In the genomic region with DNA sequence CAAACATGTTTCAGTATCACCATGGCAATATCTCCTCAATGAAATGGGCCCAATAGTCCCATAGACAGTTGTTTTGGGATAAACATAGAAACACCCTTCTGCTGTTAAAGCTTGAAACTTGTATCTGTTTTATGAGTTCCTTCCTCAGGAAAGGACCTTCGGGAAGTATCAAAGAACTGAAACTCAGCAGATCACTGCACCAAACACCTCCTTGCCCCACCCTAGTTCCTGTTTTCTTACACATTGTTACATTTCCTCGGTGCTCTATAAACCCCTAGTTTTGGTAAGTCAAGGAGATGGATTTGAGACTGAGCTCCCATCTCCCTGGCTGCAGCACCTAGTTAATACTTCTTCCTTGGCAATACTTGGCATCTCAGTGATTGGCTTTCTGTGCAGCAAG, we compare ENCODE assay signal across 27 cellular contexts.
DNase-seq lines count a peak whose midpoint lies in the region; ATAC-seq and TF ChIP-seq lines count a peak whose summit lies in the region.
"Had no signal": no experiment of that assay in that cellular context is flagged by ENCODE, and none has a peak within 500 bp of the region (broad histone marks: within the 10 kb centered on the region; RNA-seq: fewer than 3 reads in every experiment).

No MANE protein-coding gene starts in this region.

- POLR2A ChIA-PET in activated CD4-positive, alpha-beta T cell treated with anti-CD3 and anti-CD28 coated beads, Interleukin-2, amount 10 ng/mL, durations not matched to agents 7 days and 5 days (lab: Charles Lee): no interaction called here
- POLR2A ChIA-PET in OCI-LY7 (lab: Charles Lee): interaction anchor here (0.6 kb wide), 1 partner anchor 225 kb away, joined by 4 read pairs; no protein-coding TSS in a partner anchor

- peaks cover 2% of the 10 kb centered on the region for H3K36me3 Mint-ChIP-seq in activated CD4-positive, alpha-beta T cell treated with anti-CD3 and anti-CD28 coated beads, Interleukin-2, amount 10 ng/mL, durations not matched to agents 7 days and 5 days (ENCODE audit: low read depth)
- peaks cover 0 to 37% of the 10 kb centered on the region in 2 donors for H3K36me3 Mint-ChIP-seq in naive B cell
- H3K36me3 Mint-ChIP-seq: natural killer cell treated with Interleukin-12 subunit alpha and Interleukin-12 subunit beta and Interleukin-15 and Interleukin-18, amount 100 ng/mL, for 72 hours had no signal

- no peak overlapping the region for H3K4me3 Mint-ChIP-seq in activated CD4-positive, alpha-beta T cell treated with anti-CD3 and anti-CD28 coated beads, Interleukin-2, amount 10 ng/mL, durations not matched to agents 7 days and 5 days
- peak overlapping the region; percentile 4 to 87 (median 66) for H3K4me3 Mint-ChIP-seq in naive B cell
- H3K4me3 Mint-ChIP-seq: activated T-cell treated with anti-CD3 and anti-CD28 coated beads, Interleukin-2, amount 50 U/mL, for 4 hours; natural killer cell treated with Interleukin-12 subunit alpha and Interleukin-12 subunit beta and Interleukin-15 and Interleukin-18, amount 100 ng/mL, for 72 hours had no signal

- H3F3A ChIP-seq in Loucy (ENCODE audit: low read depth): no peaks in the 10 kb centered on the region

- H3K27me3 Mint-ChIP-seq in activated CD4-positive, alpha-beta T cell treated with anti-CD3 and anti-CD28 coated beads, Interleukin-2, amount 10 ng/mL, durations not matched to agents 7 days and 5 days: peaks cover 4% of the 10 kb centered on the region
- peaks cover 9 to 16% (median 15%) of the 10 kb centered on the region in 3 donors for H3K27me3 Mint-ChIP-seq in naive B cell

- H2AFZ ChIP-seq in Loucy (ENCODE audit: low read length): peak overlapping the region; percentile 14; the same call in 1 of the 2 replicates
- 0 out of 2 replicates have a peak overlapping the region, but pooled peaks have one; percentile 41 for H2AFZ ChIP-seq in OCI-LY7 (ENCODE audit: low read length)
- H2AFZ ChIP-seq: PC-9 had no signal

- peaks cover 28% of the 10 kb centered on the region for H3K4me1 Mint-ChIP-seq in activated CD4-positive, alpha-beta T cell treated with anti-CD3 and anti-CD28 coated beads, Interleukin-2, amount 10 ng/mL, durations not matched to agents 7 days and 5 days
- peaks cover 32 to 43% (median 36%) of the 10 kb centered on the region in 3 donors for H3K4me1 Mint-ChIP-seq in naive B cell

- H3K9me3 ChIP-seq in Loucy (ENCODE audit: insufficient read depth, low read depth, low read length): peaks cover 3% of the 10 kb centered on the region; the same call in 1 of the 2 replicates
- H3K9me3 ChIP-seq in OCI-LY7 (ENCODE audit: low read length): peaks cover 5% of the 10 kb centered on the region; the same call in 1 of the 2 replicates
- H3K9me3 ChIP-seq: BE2C had no signal

- no peaks in the 10 kb centered on the region for H3K9me2 ChIP-seq in Loucy (replicated peaks; ENCODE audit: low read depth, low read length)
- H3K9me2 ChIP-seq in OCI-LY7 (ENCODE audit: insufficient read depth, low read length): no peaks in the 10 kb centered on the region

- intact Hi-C loops in OCI-LY7 (cut with micrococcal nuclease; ENCODE audit: unreplicated experiment) (no loop called here), cardiac septum (cut with DNase I) (no loop called here)

- peak; percentile 83 for ATAC-seq in naive B cell (ENCODE audit: low read depth in 2 of 2)
- ATAC-seq in stimulated activated naive CD8-positive, alpha-beta T cell treated with anti-CD3 and anti-CD28 coated beads, Interleukin-15, Interleukin-2, amounts not matched to agents 100 U/mL and 50 U/mL, for 24 hours: no peak
- ATAC-seq: A549; activated T-cell treated with anti-CD3 and anti-CD28 coated beads, Interleukin-2, amount 50 U/mL, for 4 hours; natural killer cell treated with Interleukin-12 subunit alpha and Interleukin-12 subunit beta and Interleukin-15 and Interleukin-18, amount 100 ng/mL, for 72 hours; Right ventricle myocardium inferior had no signal

- no peak overlapping the region for H3K4me3 ChIP-seq in Loucy (ENCODE audit: low read length, poor library complexity, severe bottlenecking)
- H3K4me3 ChIP-seq in OCI-LY7 (ENCODE audit: low read depth, low read length, poor library complexity, severe bottlenecking): no peak overlapping the region
- H3K4me3 ChIP-seq: A549, PC-9, transverse colon had no signal

- peaks cover 14% of the 10 kb centered on the region for H3K9me3 Mint-ChIP-seq in activated CD4-positive, alpha-beta T cell treated with anti-CD3 and anti-CD28 coated beads, Interleukin-2, amount 10 ng/mL, durations not matched to agents 7 days and 5 days
- peaks cover 5 to 37% (median 21%) of the 10 kb centered on the region in 7 donors for H3K9me3 Mint-ChIP-seq in naive B cell
- H3K9me3 Mint-ChIP-seq: natural killer cell treated with Interleukin-12 subunit alpha and Interleukin-12 subunit beta and Interleukin-15 and Interleukin-18, amount 100 ng/mL, for 72 hours had no signal

- CTCF ChIA-PET in activated CD4-positive, alpha-beta T cell treated with anti-CD3 and anti-CD28 coated beads, Interleukin-2, amount 10 ng/mL, durations not matched to agents 7 days and 5 days (lab: Charles Lee): interaction anchor here (1.6 kb wide), 1 partner anchor 155 kb away, joined by 10 read pairs; no protein-coding TSS in a partner anchor
- CTCF ChIA-PET in OCI-LY7 (lab: Charles Lee; ENCODE audit: unreplicated experiment): no interaction called here

- TF ChIP-seq CTCF in Loucy (conservative IDR thresholded peaks at IDR 0.05; ENCODE audit: low read length) (no peak), OCI-LY7 (conservative IDR thresholded peaks at IDR 0.05; ENCODE audit: low read length) (no peak)

- DNase-seq in activated CD4-positive, alpha-beta T cell treated with anti-CD3 and anti-CD28 coated beads, Interleukin-2, amount 10 ng/mL, durations not matched to agents 7 days and 5 days: no peak
- DNase-seq in activated CD4-positive, alpha-beta T cell treated with anti-CD3 and anti-CD28 coated beads for 48 hours: no peak
- DNase-seq in OCI-LY7 (ENCODE audit: low spot score): peak; percentile 29
- DNase-seq in naive B cell: peak; percentile 44
- DNase-seq in cardiac septum (ENCODE audit: low spot score): no peak
- no peak for DNase-seq in epidermal melanocyte (ENCODE audit: insufficient read length, low spot score)
- DNase-seq in stimulated activated naive CD8-positive, alpha-beta T cell treated with anti-CD3 and anti-CD28 coated beads, Interleukin-15, Interleukin-2, amounts not matched to agents 100 U/mL and 50 U/mL, for 24 hours: no peak
- DNase-seq: activated naive CD4-positive, alpha-beta T cell; activated T-cell treated with anti-CD3 and anti-CD28 coated beads, Interleukin-2, amount 50 U/mL, for 4 hours; BE2C; Calu3; DMS79 treated with DMSO at 0.1 percent for 48 hours; effector CD8-positive, alpha-beta T cell; erythroblast; GF-D8; kidney; NCI-H1436; NCI-H2081 treated with DMSO at 0.1 percent for 48 hours; NCI-H446; NCI-H82; PC-9; SW 1271; transverse colon had no signal

- H3K79me2 ChIP-seq in Loucy (ENCODE audit: insufficient read depth, low read length) (no peaks in the 10 kb centered on the region), OCI-LY7 (ENCODE audit: insufficient read depth, low read depth, low read length) (no peaks in the 10 kb centered on the region)

- H3K27ac Mint-ChIP-seq in activated CD4-positive, alpha-beta T cell treated with anti-CD3 and anti-CD28 coated beads, Interleukin-2, amount 10 ng/mL, durations not matched to agents 7 days and 5 days: peak overlapping the region; percentile 31
- peak overlapping the region; percentile 7 to 95 (median 46) for H3K27ac Mint-ChIP-seq in naive B cell
- H3K27ac Mint-ChIP-seq: natural killer cell treated with Interleukin-12 subunit alpha and Interleukin-12 subunit beta and Interleukin-15 and Interleukin-18, amount 100 ng/mL, for 72 hours had no signal

- no TSS peak for BruUV-seq in OCI-LY7 (replicated peaks; lab: Mats Ljungman, UMichigan)

- H3K36me3 ChIP-seq in Loucy (ENCODE audit: insufficient read depth, low read length): no peaks in the 10 kb centered on the region
- no peaks in the 10 kb centered on the region for H3K36me3 ChIP-seq in OCI-LY7 (ENCODE audit: insufficient read depth, low read length)
- H3K36me3 ChIP-seq: BE2C, transverse colon had no signal

- H3K4me1 ChIP-seq in Loucy (ENCODE audit: insufficient read depth, low read length, poor library complexity, severe bottlenecking) (no peaks in the 10 kb centered on the region), OCI-LY7 (ENCODE audit: insufficient read depth, low read length, poor library complexity, severe bottlenecking) (peaks cover 8% of the 10 kb centered on the region)
- H3K4me1 ChIP-seq: A549, BE2C, transverse colon had no signal

- no peaks in the 10 kb centered on the region for H4K20me1 ChIP-seq in Loucy (ENCODE audit: insufficient read depth, low read length, poor library complexity, severe bottlenecking)
- H4K20me1 ChIP-seq in OCI-LY7 (ENCODE audit: insufficient read depth, low read length): no peaks in the 10 kb centered on the region

- H3K9ac ChIP-seq in Loucy (ENCODE audit: low read depth, low read length, poor library complexity, severe bottlenecking): no peak overlapping the region

- H3K4me2 ChIP-seq in Loucy (ENCODE audit: low read depth, low read length, poor library complexity, severe bottlenecking) (peak overlapping the region; percentile 15), OCI-LY7 (ENCODE audit: low read length) (peak overlapping the region; percentile 25; the same call in 1 of the 2 replicates)
- H3K4me2 ChIP-seq: A549, PC-9 had no signal

- H3K27ac ChIP-seq in OCI-LY7 (ENCODE audit: low read depth, low read length, poor library complexity, severe bottlenecking): no peak overlapping the region
- H3K27ac ChIP-seq: A549, PC-9, transverse colon had no signal

- H3K27me3 ChIP-seq in Loucy (ENCODE audit: insufficient read depth, low read length, poor library complexity, severe bottlenecking): no peaks in the 10 kb centered on the region
- H3K27me3 ChIP-seq: BE2C, transverse colon had no signal

Comparison
In these comparisons a context has a peak if more than half of its experiments do, and no peak if none do; other contexts are left out.
1. DNase-seq: peak in OCI-LY7 (single experiment) and naive B cell (single experiment); none in activated CD4-positive, alpha-beta T cell treated with anti-CD3 and anti-CD28 coated beads, Interleukin-2, amount 10 ng/mL, durations not matched to agents 7 days and 5 days (single experiment), activated CD4-positive, alpha-beta T cell treated with anti-CD3 and anti-CD28 coated beads for 48 hours (single experiment), cardiac septum (single experiment), epidermal melanocyte (single experiment) and stimulated activated naive CD8-positive, alpha-beta T cell treated with anti-CD3 and anti-CD28 coated beads, Interleukin-15, Interleukin-2, amounts not matched to agents 100 U/mL and 50 U/mL, for 24 hours (single experiment).